ENCODE assay signal across 25 cellular contexts in genomic region chr5:5645891-5646290, GRCh38.
"Had no signal": no experiment of that assay in that cellular context is flagged by ENCODE, and none has a peak within 500 bp of the region (broad histone marks: within the 10 kb centered on the region; RNA-seq: fewer than 3 reads in every experiment).

No MANE protein-coding gene starts in this region.

- H3K27ac ChIP-seq: body of pancreas had no signal

- H3K36me3 Mint-ChIP-seq: activated naive CD8-positive, alpha-beta T cell; WTC11 had no signal

- H3K4me1 ChIP-seq: body of pancreas had no signal

- H3K4me1 Mint-ChIP-seq: activated CD4-positive, alpha-beta memory T cell treated with anti-CD3 and anti-CD28 coated beads, Interleukin-2, amount 10 ng/mL, durations not matched to agents 7 days and 5 days; activated CD4-positive, alpha-beta T cell treated with anti-CD3 and anti-CD28 coated beads, Interleukin-2, amount 10 ng/mL, durations not matched to agents 7 days and 5 days; activated T-helper 17 cell treated with anti-CD3 and anti-CD28 coated beads, Interleukin-2, amount 50 U/mL, for 72 hours had no signal

- H3K9me3 Mint-ChIP-seq: activated CD4-positive, alpha-beta memory T cell treated with anti-CD3 and anti-CD28 coated beads, Interleukin-2, amount 10 ng/mL, durations not matched to agents 7 days and 5 days; activated CD4-positive, alpha-beta T cell treated with anti-CD3 and anti-CD28 coated beads, Interleukin-2, amount 10 ng/mL, durations not matched to agents 7 days and 5 days; activated T-cell treated with anti-CD3 and anti-CD28 coated beads, Interleukin-2, amount 50 U/mL, for 4 hours; WTC11 had no signal

- DNase-seq: activated CD4-positive, alpha-beta memory T cell treated with anti-CD3 and anti-CD28 coated beads, Interleukin-2, amount 10 ng/mL, durations not matched to agents 7 days and 5 days; activated CD4-positive, alpha-beta T cell treated with anti-CD3 and anti-CD28 coated beads for 1 hour; activated CD4-positive, alpha-beta T cell treated with anti-CD3 and anti-CD28 coated beads for 4 hours; activated CD4-positive, alpha-beta T cell treated with anti-CD3 and anti-CD28 coated beads, Interleukin-2, amount 10 ng/mL, durations not matched to agents 7 days and 5 days; activated CD4-positive, alpha-beta T cell treated with anti-CD3 and anti-CD28 coated beads, Interleukin-2, amount 50 U/mL, for 4 hours; activated effector memory CD4-positive, alpha-beta T cell treated with Interleukin-2 at 50 U/mL for 16 hours; activated gamma-delta T cell treated with Interleukin-2 at 50 U/mL for 16 hours; activated naive CD4-positive, alpha-beta T cell treated with anti-CD3 and anti-CD28 coated beads, Interleukin-2, amount 50 U/mL, for 16 hours; activated naive CD4-positive, alpha-beta T cell treated with Interleukin-2 at 50 U/mL for 16 hours; activated T-cell treated with anti-CD3 and anti-CD28 coated beads, Interleukin-2, amount 50 U/mL, for 4 hours; amygdala; aorta; body of pancreas; caudate nucleus; cortex of kidney; dermis blood vessel endothelial cell; effector CD4-positive, alpha-beta T cell; effector memory CD8-positive, alpha-beta T cell; erythroblast; foreskin fibroblast; head of caudate nucleus; T-helper 2 cell had no signal

- H3K4me3 ChIP-seq: body of pancreas had no signal

- H3K27me3 ChIP-seq: body of pancreas had no signal

- ATAC-seq: activated T-cell treated with anti-CD3 and anti-CD28 coated beads, Interleukin-2, amount 50 U/mL, for 4 hours; activated T-helper 17 cell treated with anti-CD3 and anti-CD28 coated beads, Interleukin-2, amount 50 U/mL, for 72 hours; body of pancreas; effector memory CD8-positive, alpha-beta T cell; WTC11 had no signal

- H3K4me3 Mint-ChIP-seq: activated CD4-positive, alpha-beta memory T cell treated with anti-CD3 and anti-CD28 coated beads, Interleukin-2, amount 10 ng/mL, durations not matched to agents 7 days and 5 days; activated CD4-positive, alpha-beta T cell treated with anti-CD3 and anti-CD28 coated beads, Interleukin-2, amount 10 ng/mL, durations not matched to agents 7 days and 5 days; activated naive CD8-positive, alpha-beta T cell; activated T-cell treated with anti-CD3 and anti-CD28 coated beads, Interleukin-2, amount 50 U/mL, for 4 hours; activated T-helper 17 cell treated with anti-CD3 and anti-CD28 coated beads, Interleukin-2, amount 50 U/mL, for 72 hours; effector memory CD8-positive, alpha-beta T cell; WTC11 had no signal

- H3K27me3 Mint-ChIP-seq: activated CD4-positive, alpha-beta memory T cell treated with anti-CD3 and anti-CD28 coated beads, Interleukin-2, amount 10 ng/mL, durations not matched to agents 7 days and 5 days; activated CD4-positive, alpha-beta T cell treated with anti-CD3 and anti-CD28 coated beads, Interleukin-2, amount 10 ng/mL, durations not matched to agents 7 days and 5 days; activated naive CD8-positive, alpha-beta T cell had no signal

- H3K27ac Mint-ChIP-seq: activated CD4-positive, alpha-beta memory T cell treated with anti-CD3 and anti-CD28 coated beads, Interleukin-2, amount 10 ng/mL, durations not matched to agents 7 days and 5 days; activated CD4-positive, alpha-beta T cell treated with anti-CD3 and anti-CD28 coated beads, Interleukin-2, amount 10 ng/mL, durations not matched to agents 7 days and 5 days; activated naive CD8-positive, alpha-beta T cell; activated T-helper 17 cell treated with anti-CD3 and anti-CD28 coated beads, Interleukin-2, amount 50 U/mL, for 72 hours; effector memory CD8-positive, alpha-beta T cell; WTC11 had no signal

- H3K9me3 ChIP-seq: body of pancreas had no signal
